Comparison of ENCODE assay signal across 18 cellular contexts in the genomic region with DNA sequence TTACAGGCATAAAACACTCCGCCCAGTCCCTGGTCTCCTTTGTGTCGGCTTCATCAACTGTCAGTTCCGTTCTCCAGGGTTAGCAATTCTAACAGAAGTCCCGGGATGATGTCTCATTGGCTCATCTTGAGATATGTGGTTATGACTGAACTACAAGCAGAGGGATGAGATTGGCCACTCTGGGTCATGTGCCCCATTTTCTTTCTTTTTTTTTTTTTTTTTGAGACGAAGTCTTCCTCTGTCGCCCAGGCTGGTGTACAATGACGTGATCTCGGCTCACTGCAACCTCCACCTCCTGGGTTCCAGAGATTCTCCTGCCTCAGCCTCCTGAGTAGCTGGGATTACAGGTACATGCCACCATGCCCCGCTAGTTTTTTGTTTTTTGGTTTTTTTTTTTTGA.
"Had no signal": no experiment of that assay in that cellular context is flagged by ENCODE, and none has a peak within 500 bp of the region (broad histone marks: within the 10 kb centered on the region; RNA-seq: fewer than 3 reads in every experiment).

No MANE protein-coding gene starts in this region.

- H3K27ac ChIP-seq: RWPE1 had no signal

- DNase-seq: Karpas-422, KG1, MG63, NCI-H1092, NCI-H1105 treated with DMSO at 0.1 percent for 48 hours, NCI-H1417 treated with DMSO at 0.1 percent for 48 hours, NCI-H187, NCI-H2029, NCI-H2081 treated with DMSO at 0.1 percent for 48 hours, NCI-H2171, NCI-H226, NCI-H446, NCI-H510A, NCI-H524 treated with DMSO at 0.1 percent for 48 hours, NCI-H774, SHP77 had no signal

- H3K4me3 ChIP-seq: MG63 had no signal

- H3K27me3 ChIP-seq: MG63 had no signal

- H3K36me3 ChIP-seq: MG63 had no signal

- ATAC-seq: HepG2 had no signal
